ENCODE assay signal across 13 cellular contexts in genomic region chrX:72132456-72132855, GRCh38. TPM values are rescaled to one million over a fixed set of nuclear protein-coding genes. Genes with fewer than 3 reads are reported as not detected.
DNase-seq lines count a peak whose midpoint lies in the region; TF ChIP-seq lines count a peak whose summit lies in the region.
"Had no signal": no experiment of that assay in that cellular context is flagged by ENCODE, and none has a peak within 500 bp of the region (broad histone marks: within the 10 kb centered on the region; RNA-seq: fewer than 3 reads in every experiment).

No MANE protein-coding gene starts in this region.

- no peaks in the 10 kb centered on the region for H3K4me1 Mint-ChIP-seq in Caco-2 (ENCODE audit: low read depth, unreplicated experiment)
- peaks cover 5% of the 10 kb centered on the region for H3K4me1 Mint-ChIP-seq in activated CD4-positive, alpha-beta memory T cell treated with anti-CD3 and anti-CD28 coated beads, Interleukin-2, amount 10 ng/mL, durations not matched to agents 7 days and 5 days

- H3K27me3 ChIP-seq in Caco-2 (replicated peaks; ENCODE audit: control insufficient read depth, insufficient read depth, low read length) = no peaks in the 10 kb centered on the region
- H3K27me3 ChIP-seq: cardiac muscle cell had no signal

- H3K27me3 Mint-ChIP-seq in Caco-2 (ENCODE audit: insufficient read depth, unreplicated experiment) = peaks cover 11% of the 10 kb centered on the region
- peaks cover 64% of the 10 kb centered on the region for H3K27me3 Mint-ChIP-seq in activated CD4-positive, alpha-beta memory T cell treated with anti-CD3 and anti-CD28 coated beads, Interleukin-2, amount 10 ng/mL, durations not matched to agents 7 days and 5 days

- no peaks in the 10 kb centered on the region for H3K9me3 ChIP-seq in Caco-2
- H3K9me3 ChIP-seq: neutrophil, upper lobe of left lung had no signal

- no peak overlapping the region for H3K27ac Mint-ChIP-seq in Caco-2 (ENCODE audit: unreplicated experiment)
- no peak overlapping the region for H3K27ac Mint-ChIP-seq in activated CD4-positive, alpha-beta memory T cell treated with anti-CD3 and anti-CD28 coated beads, Interleukin-2, amount 10 ng/mL, durations not matched to agents 7 days and 5 days
- H3K27ac Mint-ChIP-seq: activated CD8-positive, alpha-beta memory T cell treated with anti-CD3 and anti-CD28 coated beads, Interleukin-2, amount 10 ng/mL, durations not matched to agents 7 days and 5 days had no signal

- no TSS peak for BruUV-seq in Caco-2 (replicated peaks; lab: Mats Ljungman, UMichigan)

- H3K36me3 Mint-ChIP-seq in Caco-2 (ENCODE audit: insufficient read depth, unreplicated experiment) = no peaks in the 10 kb centered on the region
- H3K36me3 Mint-ChIP-seq in activated CD4-positive, alpha-beta memory T cell treated with anti-CD3 and anti-CD28 coated beads, Interleukin-2, amount 10 ng/mL, durations not matched to agents 7 days and 5 days (ENCODE audit: low read depth) = peaks cover 3% of the 10 kb centered on the region
- H3K36me3 Mint-ChIP-seq: activated CD8-positive, alpha-beta memory T cell treated with anti-CD3 and anti-CD28 coated beads, Interleukin-2, amount 10 ng/mL, durations not matched to agents 7 days and 5 days had no signal

- DNase-seq in Caco-2 (no peak), foreskin fibroblast (no peak), retinal pigment epithelial cell (ENCODE audit: low read depth) (no peak), DMS 273 (lab: John Stamatoyannopoulos, UW; ENCODE audit: unreplicated experiment) (no peak)
- DNase-seq in activated CD4-positive, alpha-beta memory T cell treated with anti-CD3 and anti-CD28 coated beads, Interleukin-2, amount 10 ng/mL, durations not matched to agents 7 days and 5 days = no peak
- no peak for DNase-seq in stimulated activated naive CD4-positive, alpha-beta T cell (lab: John Stamatoyannopoulos, UW)
- no peak for DNase-seq in central memory CD4-positive, alpha-beta T cell
- DNase-seq: DND-41 had no signal

- H3K36me3 ChIP-seq in Caco-2 (ENCODE audit: control insufficient read depth, insufficient read depth, low read length) = no peaks in the 10 kb centered on the region
- H3K36me3 ChIP-seq: cardiac muscle cell had no signal

- no peaks in the 10 kb centered on the region for H3K9me3 Mint-ChIP-seq in Caco-2 (ENCODE audit: unreplicated experiment)
- no peaks in the 10 kb centered on the region for H3K9me3 Mint-ChIP-seq in activated CD4-positive, alpha-beta memory T cell treated with anti-CD3 and anti-CD28 coated beads, Interleukin-2, amount 10 ng/mL, durations not matched to agents 7 days and 5 days

- H3K27ac ChIP-seq in VCaP = peak overlapping the region; percentile 51; the same call in 1 of the 2 replicates
- H3K27ac ChIP-seq: neutrophil had no signal

- peak overlapping the region; percentile 67 for H3K4me3 Mint-ChIP-seq in Caco-2 (ENCODE audit: unreplicated experiment)
- no peak overlapping the region for H3K4me3 Mint-ChIP-seq in activated CD4-positive, alpha-beta memory T cell treated with anti-CD3 and anti-CD28 coated beads, Interleukin-2, amount 10 ng/mL, durations not matched to agents 7 days and 5 days

- CTCF ChIA-PET in Caco-2 (lab: Charles Lee) = interaction anchor here (0.5 to 1.6 kb wide), 4 partner anchors 103 to 175 kb away, joined by 3 to 8 read pairs (median 5); partner anchors contain the start of gene RPS4X
- CTCF ChIA-PET in activated CD4-positive, alpha-beta memory T cell treated with anti-CD3 and anti-CD28 coated beads, Interleukin-2, amount 10 ng/mL, durations not matched to agents 7 days and 5 days (lab: Charles Lee) = interaction anchor here (0.6 to 1.8 kb wide), 6 partner anchors 9 to 128 kb away, joined by 3 to 10 read pairs (median 3); partner anchors contain the start of gene PIN4

- TF ChIP-seq CTCF in Caco-2 (IDR thresholded peaks at IDR 0.05; ENCODE audit: insufficient read depth in 1 of 2, low read depth in 1 of 2, low read length in 1 of 2, severe bottlenecking in 1 of 2, unreplicated experiment in 1 of 2) (no peak), VCaP (conservative IDR thresholded peaks at IDR 0.05) (no peak), foreskin fibroblast (IDR thresholded peaks at IDR 0.05; ENCODE audit: low read depth, low read length) (no peak), retinal pigment epithelial cell (conservative IDR thresholded peaks at IDR 0.05; ENCODE audit: low read depth, low read length) (no peak)

- H3K4me1 ChIP-seq in Caco-2 = no peaks in the 10 kb centered on the region

- intact Hi-C loops in Caco-2 (cut with micrococcal nuclease; ENCODE audit: unreplicated experiment) = no loop called here

- no peak overlapping the region for H3K4me3 ChIP-seq in Caco-2 (ENCODE audit: low read depth, low read length)
- peak overlapping the region; percentile 36 to 51 for H3K4me3 ChIP-seq in foreskin fibroblast (ENCODE audit: low read depth in 1 of 2, low read length in 2 of 2)
- H3K4me3 ChIP-seq in retinal pigment epithelial cell (ENCODE audit: low read length) = peak overlapping the region; percentile 30

- POLR2A ChIA-PET in Caco-2 (lab: Charles Lee) = interaction anchor here (0.6 to 1.1 kb wide), 3 partner anchors 49 to 114 kb away, joined by 3 to 6 read pairs (median 5); partner anchors contain the start of genes ERCC6L and PIN4
- POLR2A ChIA-PET in activated CD4-positive, alpha-beta memory T cell treated with anti-CD3 and anti-CD28 coated beads, Interleukin-2, amount 10 ng/mL, durations not matched to agents 7 days and 5 days (lab: Charles Lee) = interaction anchor here (0.8 to 1.4 kb wide), 4 partner anchors 9 to 50 kb away, joined by 3 to 5 read pairs (median 4); partner anchors contain the start of gene PIN4

RNA-seq across cellular contexts. Expression of gene RTL5, which starts 0.7 kb away (rescaled TPM):
- 2.2 and 2.5 TPM in 2 replicates for total RNA-seq in Caco-2 (2022)
- total RNA-seq in activated CD4-positive, alpha-beta memory T cell treated with anti-CD3 and anti-CD28 coated beads, Interleukin-2, amount 10 ng/mL, durations not matched to agents 7 days and 5 days = under 1 TPM; 0.13 TPM

RNA-seq across cellular contexts. Expression of gene PIN4, which starts 49.1 kb away (rescaled TPM):
- 11.7 and 12.2 TPM in 2 replicates for total RNA-seq in Caco-2 (2022)
- total RNA-seq in activated CD4-positive, alpha-beta memory T cell treated with anti-CD3 and anti-CD28 coated beads, Interleukin-2, amount 10 ng/mL, durations not matched to agents 7 days and 5 days = 1 to 10 TPM; 7.5 to 8.9 TPM
